ENCODE assay signal across 18 cellular contexts in genomic region chr4:15147709-15148651, GRCh38.
DNase-seq lines count a peak whose midpoint lies in the region; ATAC-seq and TF ChIP-seq lines count a peak whose summit lies in the region.
"Had no signal": no experiment of that assay in that cellular context is flagged by ENCODE, and none has a peak within 500 bp of the region (broad histone marks: within the 10 kb centered on the region; RNA-seq: fewer than 3 reads in every experiment).

No MANE protein-coding gene starts in this region.

- no peak overlapping the region for H3K27ac ChIP-seq in IMR-90 (ENCODE audit: insufficient read depth, low read length)
- H3K27ac ChIP-seq in endodermal cell (ENCODE audit: low read depth, low read length), result peak overlapping the region; percentile 50
- H3K27ac ChIP-seq in esophagus squamous epithelium, result peak overlapping the region in 1 of 4 donors; percentile 73
- H3K27ac ChIP-seq in thyroid gland, result no peak overlapping the region
- H3K27ac ChIP-seq: BLaER1, body of pancreas, lower lobe of right lung had no signal

- H3K36me3 Mint-ChIP-seq in endodermal cell (ENCODE audit: low read depth), result no peaks in the 10 kb centered on the region
- H3K36me3 Mint-ChIP-seq: activated CD8-positive, alpha-beta memory T cell treated with anti-CD3 and anti-CD28 coated beads, Interleukin-2, amount 10 ng/mL, durations not matched to agents 7 days and 5 days; natural killer cell treated with Interleukin-12 subunit alpha and Interleukin-12 subunit beta and Interleukin-15 and Interleukin-18, amount 100 ng/mL, for 72 hours had no signal

- H3K9me3 Mint-ChIP-seq in endodermal cell, result no peaks in the 10 kb centered on the region
- H3K9me3 Mint-ChIP-seq: activated B cell treated with CpG ODN at 0.5 μM for 24 hours; natural killer cell treated with Interleukin-12 subunit alpha and Interleukin-12 subunit beta and Interleukin-15 and Interleukin-18, amount 100 ng/mL, for 72 hours; T-helper 1 cell treated with Interleukin-12 subunit alpha and Interleukin-12 subunit beta and Interleukin-4 antibody, amounts not matched to agents 30 μg/mL and 1 μg/mL, for 36 hours had no signal

- H3K4me3 ChIP-seq in IMR-90 (ENCODE audit: insufficient read depth, low read depth, low read length) (no peak overlapping the region), endodermal cell (ENCODE audit: low read length) (no peak overlapping the region), esophagus squamous epithelium (no peak overlapping the region), thyroid gland (replicated peaks in 1 of 3) (no peak overlapping the region)
- H3K4me3 ChIP-seq: BLaER1, body of pancreas, lower lobe of right lung had no signal

- peak overlapping the region; percentile 31; the same call in 1 of the 2 replicates for H3K4ac ChIP-seq in IMR-90 (ENCODE audit: low read depth, low read length)

- dilution Hi-C loops in IMR-90 (cut with HindIII; ENCODE audit: low sequenced_read_pairs, unreplicated experiment), result no loop called here

- H2BK20ac ChIP-seq in IMR-90 (ENCODE audit: low read depth, low read length), result peak overlapping the region; percentile 42

- no peak overlapping the region for H3K27ac Mint-ChIP-seq in endodermal cell
- H3K27ac Mint-ChIP-seq: activated B cell treated with CpG ODN at 0.5 μM for 24 hours; activated CD8-positive, alpha-beta memory T cell treated with anti-CD3 and anti-CD28 coated beads, Interleukin-2, amount 10 ng/mL, durations not matched to agents 7 days and 5 days; natural killer cell treated with Interleukin-12 subunit alpha and Interleukin-12 subunit beta and Interleukin-15 and Interleukin-18, amount 100 ng/mL, for 72 hours; T-helper 1 cell treated with Interleukin-12 subunit alpha and Interleukin-12 subunit beta and Interleukin-4 antibody, amounts not matched to agents 30 μg/mL and 1 μg/mL, for 36 hours had no signal

- peak overlapping the region; percentile 56 for H2AFZ ChIP-seq in IMR-90 (replicated peaks; ENCODE audit: low read length, poor library complexity)

- peaks cover 19% of the 10 kb centered on the region for H3K4me1 Mint-ChIP-seq in endodermal cell
- H3K4me1 Mint-ChIP-seq: activated B cell treated with CpG ODN at 0.5 μM for 24 hours had no signal

- no peak overlapping the region for H3K4me3 Mint-ChIP-seq in endodermal cell
- H3K4me3 Mint-ChIP-seq: activated B cell treated with CpG ODN at 0.5 μM for 24 hours; activated CD8-positive, alpha-beta memory T cell treated with anti-CD3 and anti-CD28 coated beads, Interleukin-2, amount 10 ng/mL, durations not matched to agents 7 days and 5 days; natural killer cell treated with Interleukin-12 subunit alpha and Interleukin-12 subunit beta and Interleukin-15 and Interleukin-18, amount 100 ng/mL, for 72 hours; T-helper 1 cell treated with Interleukin-12 subunit alpha and Interleukin-12 subunit beta and Interleukin-4 antibody, amounts not matched to agents 30 μg/mL and 1 μg/mL, for 36 hours had no signal

- intact Hi-C loops in IMR-90 (cut with micrococcal nuclease) (no loop called here), esophagus squamous epithelium (cut with DNase I) (no loop called here), thyroid gland (cut with DNase I) (no loop called here)

- H3K56ac ChIP-seq in IMR-90 (ENCODE audit: extremely low read depth, insufficient read depth, low read length), result no peak overlapping the region

- DNase-seq in IMR-90 (no peak), NCI-H748 (lab: John Stamatoyannopoulos, UW; ENCODE audit: unreplicated experiment) (peak; percentile 87), endodermal cell (no peak), pons (ENCODE audit: low spot score) (peak; percentile 98), esophagus squamous epithelium (lab: John Stamatoyannopoulos, UW) (no peak), iPS-NIHi7 (ENCODE audit: extremely low spot score) (no peak), thyroid gland (no peak)
- DNase-seq in activated CD8-positive, alpha-beta memory T cell treated with anti-CD3 and anti-CD28 coated beads for 24 hours, result no peak
- DNase-seq: activated B cell treated with CpG ODN at 0.5 μM for 24 hours; activated CD8-positive, alpha-beta memory T cell treated with anti-CD3 and anti-CD28 coated beads, Interleukin-2, amount 10 ng/mL, durations not matched to agents 7 days and 5 days; body of pancreas; DMS79; lower lobe of right lung; NCI-H2171 treated with DMSO at 0.1 percent for 48 hours had no signal

- in situ Hi-C loops in IMR-90 (cut with MboI; ENCODE audit: low sequenced_read_pairs), result no loop called here

- H3K36me3 ChIP-seq in IMR-90 (ENCODE audit: control insufficient read depth, insufficient read depth, low read length) (no peaks in the 10 kb centered on the region), endodermal cell (ENCODE audit: control insufficient read depth, insufficient read depth, low read length) (no peaks in the 10 kb centered on the region), esophagus squamous epithelium (no peaks in the 10 kb centered on the region), thyroid gland (no peaks in the 10 kb centered on the region)
- H3K36me3 ChIP-seq: BLaER1, lower lobe of right lung had no signal

- no peak for TF ChIP-seq RAD21 in IMR-90 (IDR thresholded peaks at IDR 0.05; ENCODE audit: low read length)

- no peak overlapping the region for H3K14ac ChIP-seq in IMR-90 (replicated peaks; ENCODE audit: low read depth, low read length)

- no peaks in the 10 kb centered on the region for H3K9me3 ChIP-seq in IMR-90 (ENCODE audit: control insufficient read depth, insufficient read depth, low read length)
- H3K9me3 ChIP-seq in endodermal cell (ENCODE audit: control insufficient read depth, low read length), result no peaks in the 10 kb centered on the region
- no peaks in the 10 kb centered on the region for H3K9me3 ChIP-seq in esophagus squamous epithelium
- no peaks in the 10 kb centered on the region for H3K9me3 ChIP-seq in thyroid gland
- H3K9me3 ChIP-seq: BLaER1, body of pancreas, lower lobe of right lung had no signal

- H4K8ac ChIP-seq in IMR-90 (ENCODE audit: low read depth in 2 of 2, low read length in 2 of 2), result peak overlapping the region in 1 of 2 experiments; percentile 24; a peak in 1 of 4 replicates

- POLR2A ChIA-PET in IMR-90 (lab: Charles Lee; ENCODE audit: unreplicated experiment), result no interaction called here

- H3K79me1 ChIP-seq in IMR-90 (ENCODE audit: low read depth in 1 of 2, low read length in 2 of 2), result no peaks in the 10 kb centered on the region

- CTCF ChIA-PET in IMR-90 (lab: Yijun Ruan, JAX), result no interaction called here

- H3K27me3 Mint-ChIP-seq in endodermal cell (ENCODE audit: insufficient read depth), result peaks cover 2% of the 10 kb centered on the region
- H3K27me3 Mint-ChIP-seq: activated B cell treated with CpG ODN at 0.5 μM for 24 hours; activated CD8-positive, alpha-beta memory T cell treated with anti-CD3 and anti-CD28 coated beads, Interleukin-2, amount 10 ng/mL, durations not matched to agents 7 days and 5 days had no signal

- BruUV-seq in IMR-90 (replicated peaks; lab: Mats Ljungman, UMichigan), result no TSS peak

- no peaks in the 10 kb centered on the region for H3K27me3 ChIP-seq in IMR-90 (ENCODE audit: control insufficient read depth, insufficient read depth, low read length)
- no peaks in the 10 kb centered on the region for H3K27me3 ChIP-seq in endodermal cell (ENCODE audit: control insufficient read depth, insufficient read depth, low read length, poor library complexity, severe bottlenecking)
- H3K27me3 ChIP-seq in esophagus squamous epithelium, result no peaks in the 10 kb centered on the region
- no peaks in the 10 kb centered on the region for H3K27me3 ChIP-seq in thyroid gland
- H3K27me3 ChIP-seq: BLaER1, body of pancreas had no signal

- no peak overlapping the region for H2AK9ac ChIP-seq in IMR-90 (replicated peaks; ENCODE audit: low read depth, low read length, poor library complexity)

- H2BK15ac ChIP-seq in IMR-90 (ENCODE audit: low read depth, low read length), result no peak overlapping the region

- TF ChIP-seq CTCF in IMR-90 (conservative IDR thresholded peaks at IDR 0.05; ENCODE audit: low read depth, low read length) (no peak), endodermal cell (conservative IDR thresholded peaks at IDR 0.05) (no peak), esophagus squamous epithelium (IDR thresholded peaks at IDR 0.05) (no peak), thyroid gland (IDR thresholded peaks at IDR 0.05) (no peak)

- H3K18ac ChIP-seq in IMR-90 (ENCODE audit: low read depth, low read length), result no peak overlapping the region

- H3K4me2 ChIP-seq in IMR-90 (ENCODE audit: low read depth, low read length), result no peak overlapping the region
- H3K4me2 ChIP-seq: BLaER1 had no signal

- TF ChIP-seq POLR2A in IMR-90 (IDR thresholded peaks at IDR 0.05; ENCODE audit: low read depth, low read length) (no peak), esophagus squamous epithelium (IDR thresholded peaks at IDR 0.05) (no peak), thyroid gland (IDR thresholded peaks at IDR 0.05) (no peak)

- H2BK5ac ChIP-seq in IMR-90 (ENCODE audit: low read depth, low read length, poor library complexity, severe bottlenecking), result no peak overlapping the region

- peak overlapping the region; percentile 95; the same call in 1 of the 2 replicates for H2BK120ac ChIP-seq in IMR-90 (ENCODE audit: low read depth, low read length)

- no peak for ATAC-seq in IMR-90 (ENCODE audit: low read depth)
- ATAC-seq: activated CD8-positive, alpha-beta memory T cell treated with anti-CD3 and anti-CD28 coated beads, Interleukin-2, amount 10 ng/mL, durations not matched to agents 7 days and 5 days; body of pancreas; lower lobe of right lung; natural killer cell treated with Interleukin-12 subunit alpha and Interleukin-12 subunit beta and Interleukin-15 and Interleukin-18, amount 100 ng/mL, for 72 hours; Right ventricle myocardium inferior had no signal

- H4K91ac ChIP-seq in IMR-90 (ENCODE audit: insufficient read depth, low read depth, low read length), result no peak overlapping the region; the same call in 1 of the 2 replicates

- peak overlapping the region; percentile 7; the same call in 1 of the 2 replicates for H4K5ac ChIP-seq in IMR-90 (ENCODE audit: low read depth, low read length)

- H2AK5ac ChIP-seq in IMR-90 (ENCODE audit: low read depth, low read length), result no peak overlapping the region; the same call in 1 of the 2 replicates

- peaks cover 12% of the 10 kb centered on the region for H3K9me1 ChIP-seq in IMR-90 (ENCODE audit: insufficient read depth, low read length)

- H3K4me1 ChIP-seq in IMR-90 (ENCODE audit: control insufficient read depth, insufficient read depth, low read length), result peaks cover 13% of the 10 kb centered on the region
- H3K4me1 ChIP-seq in endodermal cell (ENCODE audit: control insufficient read depth, insufficient read depth, low read length), result peaks cover 16% of the 10 kb centered on the region
- H3K4me1 ChIP-seq in esophagus squamous epithelium, result peaks cover 8 to 40% (median 18%) of the 10 kb centered on the region in 3 donors
- peaks cover 16 to 17% of the 10 kb centered on the region in 2 donors for H3K4me1 ChIP-seq in thyroid gland

- H3K23ac ChIP-seq in IMR-90 (ENCODE audit: low read depth, low read length), result no peak overlapping the region

- 57% methylated on average over 3 of the region's 17 CpGs; no CpG with 5 or more reads in 1 of the 2 experiments for WGBS in IMR-90 (ENCODE audit: extremely low coverage in 2 of 2, insufficient read length in 1 of 2), 2 experiments
- 87 to 94% methylated on average over 10 to 17 of the region's 17 CpGs for WGBS in endodermal cell (ENCODE audit: insufficient coverage in 1 of 2, insufficient read length in 1 of 2), 2 experiments
- 79 to 86% methylated on average over 13 to 17 of the region's 17 CpGs for WGBS in esophagus squamous epithelium, 2 donors
- 87% methylated on average over 17 of the region's 17 CpGs for WGBS in thyroid gland, 2 donors

- H3K9ac ChIP-seq in IMR-90 (ENCODE audit: low read depth, low read length), result no peak overlapping the region
- H3K9ac ChIP-seq in endodermal cell (ENCODE audit: extremely low read depth, low read length, poor library complexity, severe bottlenecking), result no peak overlapping the region
- H3K9ac ChIP-seq: BLaER1 had no signal

- H4K20me1 ChIP-seq in IMR-90 (ENCODE audit: insufficient read depth, low read length), result no peaks in the 10 kb centered on the region
- H4K20me1 ChIP-seq: BLaER1 had no signal

Comparison
In these comparisons a context has a peak if more than half of its experiments do, and no peak if none do; other contexts are left out.
1. DNase-seq: peak in NCI-H748 (single experiment) and pons (single experiment); none in IMR-90 (single experiment), endodermal cell (single experiment), activated CD8-positive, alpha-beta memory T cell treated with anti-CD3 and anti-CD28 coated beads for 24 hours (single experiment), esophagus squamous epithelium (single experiment), iPS-NIHi7 (single experiment) and thyroid gland (0 of 2).